ENCODE assay signal across 34 cellular contexts in the genomic region with DNA sequence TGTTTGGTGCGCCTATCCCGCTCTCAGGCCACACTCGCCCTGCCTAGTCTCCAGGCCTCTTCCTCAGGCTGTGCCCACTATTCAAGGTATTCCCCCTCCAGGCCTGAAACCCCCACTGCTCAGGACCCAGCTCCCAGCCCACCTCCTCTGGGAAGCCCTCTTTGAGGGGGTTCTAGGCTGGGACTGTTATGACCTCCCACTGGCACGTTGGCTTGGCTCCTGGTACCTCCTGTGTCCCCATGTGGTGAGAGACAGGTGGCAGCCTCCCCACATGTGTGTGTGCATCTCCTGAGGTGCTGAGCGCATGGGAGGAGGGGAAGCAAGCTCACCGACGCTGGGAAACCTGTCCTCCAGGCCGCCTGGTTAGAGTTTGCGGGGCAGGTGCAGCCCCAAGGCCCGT.
"Had no signal": no experiment of that assay in that cellular context is flagged by ENCODE, and none has a peak within 500 bp of the region (broad histone marks: within the 10 kb centered on the region; RNA-seq: fewer than 3 reads in every experiment).

No MANE protein-coding gene starts in this region.

- H3K27me3 Mint-ChIP-seq: activated CD8-positive, alpha-beta T cell treated with anti-CD3 and anti-CD28 coated beads for 36 hours; activated naive CD8-positive, alpha-beta T cell had no signal

- H3K4me3 Mint-ChIP-seq: activated B cell treated with CpG ODN at 0.5 μM for 24 hours; activated CD8-positive, alpha-beta T cell treated with anti-CD3 and anti-CD28 coated beads for 36 hours; activated naive CD8-positive, alpha-beta T cell; activated T-cell treated with anti-CD3 and anti-CD28 coated beads, Interleukin-2, amount 50 U/mL, for 4 hours; activated T-helper 17 cell treated with anti-CD3 and anti-CD28 coated beads, Interleukin-2, amount 50 U/mL, for 72 hours; central memory CD8-positive, alpha-beta T cell; dendritic cell treated with granulocyte-macrophage colony-stimulating factor and Interleukin-4, amounts not matched to agents 40 ng/mL and 50 ng/mL, for 4 days; endodermal cell; T-helper 1 cell treated with Interleukin-12 subunit alpha and Interleukin-12 subunit beta and Interleukin-4 antibody, amounts not matched to agents 30 μg/mL and 1 μg/mL, for 36 hours; T-helper 2 cell treated with Interferon-gamma antibody and Interleukin-4, amounts not matched to agents 5 μg/mL and 100 μg/mL, for 36 hours had no signal

- ATAC-seq: activated CD4-positive, CD25-positive, alpha-beta regulatory T cell treated with anti-CD3 and anti-CD28 coated beads, Interleukin-2, amount 50 U/mL, for 24 hours; activated CD8-positive, alpha-beta T cell treated with anti-CD3 and anti-CD28 coated beads for 36 hours; activated T-cell treated with anti-CD3 and anti-CD28 coated beads, Interleukin-2, amount 50 U/mL, for 4 hours; activated T-helper 17 cell treated with anti-CD3 and anti-CD28 coated beads, Interleukin-2, amount 50 U/mL, for 72 hours; esophagus mucosa; foreskin keratinocyte; gastrocnemius medialis; heart left ventricle had no signal

- H3K4me1 ChIP-seq: foreskin keratinocyte, gastrocnemius medialis, heart left ventricle had no signal

- H3K27me3 ChIP-seq: brain microvascular endothelial cell had no signal

- H3K9me3 ChIP-seq: gastrocnemius medialis, heart left ventricle had no signal

- H3K27ac ChIP-seq: brain microvascular endothelial cell, coronary artery, dorsolateral prefrontal cortex, foreskin keratinocyte, gastrocnemius medialis, heart left ventricle, WERI-Rb-1 had no signal

- DNase-seq: activated B cell treated with CpG ODN at 0.5 μM for 24 hours; activated CD4-positive, alpha-beta T cell treated with anti-CD3 and anti-CD28 coated beads for 48 hours; activated CD4-positive, alpha-beta T cell treated with anti-CD3 and anti-CD28 coated beads, Interleukin-2, amount 50 U/mL, for 1 hour; activated CD4-positive, alpha-beta T cell treated with anti-CD3 and anti-CD28 coated beads, Interleukin-2, amount 50 U/mL, for 48 hours; activated CD8-positive, alpha-beta memory T cell treated with anti-CD3 and anti-CD28 coated beads for 24 hours; activated CD8-positive, alpha-beta T cell treated with anti-CD3 and anti-CD28 coated beads for 36 hours; activated effector memory CD4-positive, alpha-beta T cell treated with Interleukin-2 at 50 U/mL for 16 hours; activated gamma-delta T cell treated with Interleukin-2 at 50 U/mL for 16 hours; activated naive CD4-positive, alpha-beta T cell treated with anti-CD3 and anti-CD28 coated beads, Interleukin-2, amount 50 U/mL, for 16 hours; activated naive CD4-positive, alpha-beta T cell treated with Interleukin-2 at 50 U/mL for 16 hours; activated T-cell treated with anti-CD3 and anti-CD28 coated beads, Interleukin-2, amount 50 U/mL, for 4 hours; amniotic stem cell; anterior cingulate cortex; brain microvascular endothelial cell; dorsolateral prefrontal cortex; effector memory CD4-positive, alpha-beta T cell; endodermal cell; foreskin keratinocyte; gastrocnemius medialis; glutamatergic neuron; heart left ventricle; T1000; WERI-Rb-1 had no signal

- H3K4me1 Mint-ChIP-seq: activated T-helper 17 cell treated with anti-CD3 and anti-CD28 coated beads, Interleukin-2, amount 50 U/mL, for 72 hours had no signal

- H3K36me3 Mint-ChIP-seq: activated naive CD8-positive, alpha-beta T cell had no signal

- H3K9me3 Mint-ChIP-seq: activated B cell treated with CpG ODN at 0.5 μM for 24 hours; activated CD8-positive, alpha-beta T cell treated with anti-CD3 and anti-CD28 coated beads for 36 hours; activated T-cell treated with anti-CD3 and anti-CD28 coated beads, Interleukin-2, amount 50 U/mL, for 4 hours; activated T-helper 17 cell treated with anti-CD3 and anti-CD28 coated beads, Interleukin-2, amount 50 U/mL, for 72 hours; central memory CD8-positive, alpha-beta T cell; dendritic cell treated with granulocyte-macrophage colony-stimulating factor and Interleukin-4, amounts not matched to agents 40 ng/mL and 50 ng/mL, for 4 days; endodermal cell; T-helper 1 cell treated with Interleukin-12 subunit alpha and Interleukin-12 subunit beta and Interleukin-4 antibody, amounts not matched to agents 30 μg/mL and 1 μg/mL, for 36 hours; T-helper 2 cell treated with Interferon-gamma antibody and Interleukin-4, amounts not matched to agents 5 μg/mL and 100 μg/mL, for 36 hours had no signal

- H3K4me3 ChIP-seq: coronary artery, dorsolateral prefrontal cortex, gastrocnemius medialis, heart left ventricle had no signal

- H3K27ac Mint-ChIP-seq: activated B cell treated with CpG ODN at 0.5 μM for 24 hours; activated CD8-positive, alpha-beta T cell treated with anti-CD3 and anti-CD28 coated beads for 36 hours; activated naive CD8-positive, alpha-beta T cell; activated T-helper 17 cell treated with anti-CD3 and anti-CD28 coated beads, Interleukin-2, amount 50 U/mL, for 72 hours; dendritic cell treated with granulocyte-macrophage colony-stimulating factor and Interleukin-4, amounts not matched to agents 40 ng/mL and 50 ng/mL, for 4 days; endodermal cell; T-helper 1 cell treated with Interleukin-12 subunit alpha and Interleukin-12 subunit beta and Interleukin-4 antibody, amounts not matched to agents 30 μg/mL and 1 μg/mL, for 36 hours; T-helper 2 cell treated with Interferon-gamma antibody and Interleukin-4, amounts not matched to agents 5 μg/mL and 100 μg/mL, for 36 hours had no signal

- H3K36me3 ChIP-seq: brain microvascular endothelial cell, gastrocnemius medialis, heart left ventricle, WERI-Rb-1 had no signal

- FAIRE-seq: astrocyte, bronchial epithelial cell had no signal
